9 cellular contexts compared by ENCODE assay signal in the genomic region with DNA sequence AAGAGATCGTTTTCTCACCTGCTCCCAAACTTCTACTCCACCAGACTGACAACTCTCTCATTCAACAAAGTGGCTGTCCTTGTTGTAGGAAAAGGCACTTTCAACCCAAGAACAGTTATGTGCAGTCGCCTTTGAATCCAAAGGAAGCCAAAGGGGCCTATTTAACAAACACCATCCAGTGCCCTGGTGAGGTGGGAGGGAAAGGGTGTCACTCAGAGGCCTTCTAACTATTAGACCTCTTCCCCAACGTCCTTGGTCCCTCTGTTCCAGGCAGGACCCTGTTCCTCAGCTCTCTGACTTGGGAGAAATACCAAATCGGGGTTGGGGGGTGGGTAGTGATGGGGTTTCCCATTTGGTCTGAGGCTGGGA. TPM values are rescaled to one million over a fixed set of nuclear protein-coding genes. Genes with fewer than 3 reads are reported as not detected.
DNase-seq lines count a peak whose midpoint lies in the region; ATAC-seq and TF ChIP-seq lines count a peak whose summit lies in the region.
"Had no signal": no experiment of that assay in that cellular context is flagged by ENCODE, and none has a peak within 500 bp of the region (broad histone marks: within the 10 kb centered on the region; RNA-seq: fewer than 3 reads in every experiment).

No MANE protein-coding gene starts in this region.

- no peaks in the 10 kb centered on the region for H3K27me3 ChIP-seq in HAP-1 (ENCODE audit: low read depth)
- H3K27me3 ChIP-seq: foreskin keratinocyte had no signal

- no peak for TF ChIP-seq POLR2A in lower leg skin (IDR thresholded peaks at IDR 0.05)

- peak; percentile 1 for DNase-seq in A172 (ENCODE audit: low spot score)
- DNase-seq in HAP-1 (ENCODE audit: low spot score in 2 of 2), result no peak
- no peak for DNase-seq in astrocyte of the spinal cord (ENCODE audit: low read depth, low spot score)
- DNase-seq in NCI-H82 (lab: John Stamatoyannopoulos, UW), result no peak
- DNase-seq in lower leg skin (ENCODE audit: low spot score in 2 of 2), result no peak

- TF ChIP-seq CTCF in astrocyte of the spinal cord (IDR thresholded peaks at IDR 0.05; ENCODE audit: low read depth, low read length) (no peak), lower leg skin (IDR thresholded peaks at IDR 0.05) (no peak)

- 8 to 11% methylated on average over 1 to 2 of the region's 4 CpGs for WGBS in mesodermal cell (ENCODE audit: insufficient coverage in 2 of 2), 2 experiments
- WGBS in lower leg skin, 2 donors, result 58 to 65% methylated on average over 4 of the region's 4 CpGs

- H3K36me3 ChIP-seq in HAP-1 (replicated peaks) (peaks cover 30% of the 10 kb centered on the region), mesodermal cell (ENCODE audit: control insufficient read depth, insufficient read depth, low read length) (peaks cover 18% of the 10 kb centered on the region)

- in situ Hi-C loops in HAP-1 (cut with MboI; ENCODE audit: low sequenced_read_pairs), result loop anchor here (10.0 kb wide), 1 partner anchor 66 kb away; no protein-coding TSS in a partner anchor
- in situ Hi-C loops in astrocyte of the spinal cord (cut with HindIII; ENCODE audit: low sequenced_read_pairs), result no loop called here

- H3K27ac ChIP-seq in mesodermal cell (ENCODE audit: low read depth, low read length, severe bottlenecking), result peak overlapping the region; percentile 23
- H3K27ac ChIP-seq: foreskin keratinocyte had no signal

- intact Hi-C loops in lower leg skin (cut with DNase I; ENCODE audit: low total_unique reads), result no loop called here

- H3K4me3 ChIP-seq in HAP-1 (peak overlapping the region; percentile 76), astrocyte of the spinal cord (ENCODE audit: low read depth, low read length) (peak overlapping the region; percentile 57), mesodermal cell (ENCODE audit: extremely low read depth, insufficient read depth, low read length, poor library complexity, severe bottlenecking) (peak overlapping the region; percentile 78), lower leg skin (ENCODE audit: low read depth, poor library complexity, severe bottlenecking) (no peak overlapping the region)

- H3K4me1 ChIP-seq in HAP-1 (peaks cover 14% of the 10 kb centered on the region), mesodermal cell (ENCODE audit: control insufficient read depth, insufficient read depth, low read length, poor library complexity, severe bottlenecking) (peaks cover 7% of the 10 kb centered on the region)

- no peaks in the 10 kb centered on the region for H3K9me3 ChIP-seq in HAP-1
- H3K9me3 ChIP-seq in mesodermal cell (ENCODE audit: control insufficient read depth, low read length), result no peaks in the 10 kb centered on the region

- ATAC-seq in GM18511 (IDR thresholded peaks at IDR 0.05; ENCODE audit: unreplicated experiment), result no peak
- ATAC-seq in HG03196 (IDR thresholded peaks at IDR 0.05; ENCODE audit: unreplicated experiment), result no peak

RNA-seq across cellular contexts. Expression of a gene that starts 3.2 kb away (rescaled TPM):
- total RNA-seq in A172 (2014; rRNA removed; shearing (Covaris generic)), result 6.5 and 7.5 TPM in 2 replicates
- polyA plus RNA-seq in mesodermal cell (2013, experiment 1 of 2), result 7.7 TPM
- polyA plus RNA-seq in mesodermal cell (2013, experiment 2 of 2), result 7.9 TPM
- total RNA-seq in lower leg skin, result under 1 TPM; 0.38 to 0.98 (median 0.60) TPM

RNA-seq across cellular contexts. Expression of a gene that starts 13.6 kb away (rescaled TPM):
- total RNA-seq in A172 (2014; rRNA removed; shearing (Covaris generic)), result 29.7 and 39.6 TPM in 2 replicates
- polyA plus RNA-seq in mesodermal cell (2013, experiment 1 of 2), result 48.4 TPM
- 55.4 TPM for polyA plus RNA-seq in mesodermal cell (2013, experiment 2 of 2)
- 10 to 100 TPM in 2 of 4 donors, 1 to 10 TPM in 2; 8.4 to 25.4 (median 16.7) TPM for total RNA-seq in lower leg skin
